31 cellular contexts compared by ENCODE assay signal in genomic region chr19:15557223-15557622, GRCh38. TPM values are rescaled to one million over a fixed set of nuclear protein-coding genes. Genes with fewer than 3 reads are reported as not detected.
"Had no signal": no experiment of that assay in that cellular context is flagged by ENCODE, and none has a peak within 500 bp of the region (broad histone marks: within the 10 kb centered on the region; RNA-seq: fewer than 3 reads in every experiment).

No MANE protein-coding gene starts in this region.

- H3K27me3 ChIP-seq: ovary, testis, uterus had no signal

- H3K9ac ChIP-seq: neural progenitor cell, parathyroid adenoma had no signal

- ATAC-seq: naive thymus-derived CD4-positive, alpha-beta T cell had no signal

- H3K36me3 Mint-ChIP-seq: naive thymus-derived CD4-positive, alpha-beta T cell; natural killer cell; neural progenitor cell; stimulated activated memory B cell treated with anti-CD40 and anti-IgM and Interleukin-4, amounts not matched to agents 10 μg/mL and 1 μg/mL and 100 μg/mL, for 72 hours; type B pancreatic cell had no signal

- H3K4me3 Mint-ChIP-seq: stimulated activated memory B cell treated with anti-CD40 and anti-IgM and Interleukin-4, amounts not matched to agents 10 μg/mL and 1 μg/mL and 100 μg/mL, for 72 hours had no signal

- H3K27ac ChIP-seq: neural progenitor cell, ovary, parathyroid adenoma, psoas muscle, skin epidermis, suprapubic skin, testis, tibial artery, transverse colon, upper lobe of right lung, uterus had no signal

- DNase-seq: natural killer cell; occipital lobe; ovary; psoas muscle; right cardiac atrium; stimulated activated CD4-positive, alpha-beta T cell treated with anti-CD3 and anti-CD28 coated beads, Interleukin-15, amount 100 ng/mL, for 24 hours; stimulated activated CD4-positive, alpha-beta T cell treated with anti-CD3 and anti-CD28 coated beads, Interleukin-2, amount 100 ng/mL, for 24 hours; stimulated activated CD4-positive, alpha-beta T cell treated with anti-CD3 and anti-CD28 coated beads, Interleukin-2, amount 100 ng/mL, for 48 hours; stimulated activated CD4-positive, alpha-beta T cell treated with anti-CD3 and anti-CD28 coated beads, Interleukin-4, amount 100 ng/mL, for 24 hours; stimulated activated naive CD4-positive, alpha-beta T cell; stimulated activated naive CD8-positive, alpha-beta T cell treated with anti-CD3 and anti-CD28 coated beads, Interleukin-15, amount 100 ng/mL, for 72 hours; stimulated activated naive CD8-positive, alpha-beta T cell treated with anti-CD3 and anti-CD28 coated beads, Interleukin-15, Interleukin-2, amounts not matched to agents 100 U/mL and 50 U/mL, for 24 hours; testis; tibial artery; transverse colon; upper lobe of right lung; uterus had no signal

- H3K4me3 ChIP-seq: neural progenitor cell, ovary, psoas muscle, skin epidermis, smooth muscle cell, suprapubic skin, testis, tibial artery, transverse colon, upper lobe of right lung, uterus had no signal

- H3K9me3 ChIP-seq: ovary, psoas muscle, suprapubic skin, testis, tibial artery, transverse colon, upper lobe of right lung, uterus had no signal

- H3K36me3 ChIP-seq: neural progenitor cell, ovary, suprapubic skin, tibial artery, transverse colon, upper lobe of right lung, uterus had no signal

- H3K27ac Mint-ChIP-seq: nephron; neural progenitor cell; progenitor cell of endocrine pancreas; stimulated activated memory B cell treated with anti-CD40 and anti-IgM and Interleukin-4, amounts not matched to agents 10 μg/mL and 1 μg/mL and 100 μg/mL, for 72 hours; stimulated activated naive CD8-positive, alpha-beta T cell treated with anti-CD3 and anti-CD28 coated beads, Interleukin-15, amount 100 ng/mL, for 72 hours; type B pancreatic cell had no signal

- H3K9me3 Mint-ChIP-seq: natural killer cell; nephron; neural progenitor cell; stimulated activated memory B cell treated with anti-CD40 and anti-IgM and Interleukin-4, amounts not matched to agents 10 μg/mL and 1 μg/mL and 100 μg/mL, for 72 hours; stimulated activated naive CD8-positive, alpha-beta T cell treated with anti-CD3 and anti-CD28 coated beads, Interleukin-15, amount 100 ng/mL, for 72 hours; type B pancreatic cell had no signal

- H3K4me1 ChIP-seq: neural progenitor cell, uterus had no signal

- H3K79me2 ChIP-seq: parathyroid adenoma had no signal

- H3K4me2 ChIP-seq: neural progenitor cell, smooth muscle cell had no signal

RNA-seq across cellular contexts. Expression of gene CYP4F22, which starts 48.9 kb away (rescaled TPM):
- total RNA-seq: occipital lobe, osteoblast, progenitor cell of endocrine pancreas, renal cortical epithelial cell, right cardiac atrium, sciatic nerve, smooth muscle cell, transverse colon, upper lobe of right lung, uterus had no signal
- polyA plus RNA-seq: neural cell, right cardiac atrium, smooth muscle cell had no signal

RNA-seq across cellular contexts. Expression of gene CYP4F8, which starts 57.8 kb away (rescaled TPM):
- total RNA-seq: naive thymus-derived CD4-positive, alpha-beta T cell; natural killer cell; occipital lobe; osteoblast; progenitor cell of endocrine pancreas; psoas muscle; renal cortical epithelial cell; right cardiac atrium; sciatic nerve; smooth muscle cell; transverse colon had no signal
- polyA plus RNA-seq: naive thymus-derived CD4-positive, alpha-beta T cell; neural cell; ovary; psoas muscle; right cardiac atrium; smooth muscle cell had no signal
